9 cellular contexts compared by ENCODE assay signal in the genomic region with DNA sequence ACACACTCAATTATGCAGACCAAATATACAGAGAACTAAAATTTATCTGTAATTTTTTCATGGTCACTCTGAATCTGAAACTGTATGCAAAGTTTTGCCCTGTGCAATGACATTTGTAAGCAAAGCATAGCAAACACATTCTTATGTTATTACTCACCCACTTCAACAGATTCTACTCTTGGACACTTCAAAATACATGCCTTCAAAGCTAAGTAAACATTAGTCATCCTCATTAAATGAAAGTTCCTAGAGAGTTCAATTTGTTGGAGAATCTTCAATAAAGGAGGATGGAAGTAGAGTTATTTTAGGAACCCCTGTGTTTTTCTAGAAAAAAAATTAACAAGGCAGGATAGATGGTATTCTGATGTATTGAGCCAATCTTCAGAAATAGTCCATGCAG.
DNase-seq lines count a peak whose midpoint lies in the region; ATAC-seq and TF ChIP-seq lines count a peak whose summit lies in the region.
"Had no signal": no experiment of that assay in that cellular context is flagged by ENCODE, and none has a peak within 500 bp of the region (broad histone marks: within the 10 kb centered on the region; RNA-seq: fewer than 3 reads in every experiment).

No MANE protein-coding gene starts in this region.

- no peak overlapping the region for H3K27ac ChIP-seq in GM23248

- POLR2A ChIA-PET in AG04449 (lab: Yijun Ruan, JAX): no interaction called here

- H3K4me1 Mint-ChIP-seq in stimulated activated effector memory CD8-positive, alpha-beta T cell treated with anti-CD3 and anti-CD28 coated beads, Interleukin-12 subunit alpha, Interleukin-12 subunit beta, amount 100 ng/mL, for 72 hours: no peaks in the 10 kb centered on the region
- no peaks in the 10 kb centered on the region for H3K4me1 Mint-ChIP-seq in stimulated activated naive B cell treated with anti-CD40 and anti-IgM and Interleukin-4, amounts not matched to agents 10 μg/mL and 1 μg/mL and 100 μg/mL, for 72 hours

- no peaks in the 10 kb centered on the region for H4K20me1 ChIP-seq in GM23248 (ENCODE audit: insufficient read depth)

- H3K9me3 Mint-ChIP-seq in stimulated activated effector memory CD8-positive, alpha-beta T cell treated with anti-CD3 and anti-CD28 coated beads, Interleukin-12 subunit alpha, Interleukin-12 subunit beta, amount 100 ng/mL, for 72 hours: peaks cover 6% of the 10 kb centered on the region
- no peaks in the 10 kb centered on the region for H3K9me3 Mint-ChIP-seq in stimulated activated naive B cell treated with anti-CD40 and anti-IgM and Interleukin-4, amounts not matched to agents 10 μg/mL and 1 μg/mL and 100 μg/mL, for 72 hours

- CTCF ChIA-PET in AG04449 (lab: Yijun Ruan, JAX): no interaction called here

- no peaks in the 10 kb centered on the region for H3K27me3 ChIP-seq in GM23248 (replicated peaks; ENCODE audit: insufficient read depth)

- H3K9ac ChIP-seq in GM23248: no peak overlapping the region

- in situ Hi-C loops in GM23248 (cut with MboI): no loop called here

- peaks cover 9% of the 10 kb centered on the region; the same call in 1 of the 2 replicates for H3K4me1 ChIP-seq in GM23248 (ENCODE audit: insufficient read depth)

- no peak overlapping the region for H3K27ac Mint-ChIP-seq in stimulated activated effector memory CD8-positive, alpha-beta T cell treated with anti-CD3 and anti-CD28 coated beads, Interleukin-12 subunit alpha, Interleukin-12 subunit beta, amount 100 ng/mL, for 72 hours
- H3K27ac Mint-ChIP-seq in stimulated activated naive B cell treated with anti-CD40 and anti-IgM and Interleukin-4, amounts not matched to agents 10 μg/mL and 1 μg/mL and 100 μg/mL, for 72 hours: no peak overlapping the region

- ATAC-seq in stimulated activated effector memory CD8-positive, alpha-beta T cell treated with anti-CD3 and anti-CD28 coated beads, Interleukin-12 subunit alpha, Interleukin-12 subunit beta, amount 100 ng/mL, for 72 hours: no peak
- ATAC-seq in stimulated activated naive B cell treated with anti-CD40 and anti-IgM and Interleukin-4, amounts not matched to agents 10 μg/mL and 1 μg/mL and 100 μg/mL, for 72 hours (replicated peaks): no peak

- TF ChIP-seq CTCF in AG04449 (IDR thresholded peaks at IDR 0.05; ENCODE audit: insufficient read depth, low read length, missing control alignments): no peak

- H3K36me3 ChIP-seq in GM23248 (ENCODE audit: low read depth): no peaks in the 10 kb centered on the region

- H3K4me3 Mint-ChIP-seq in stimulated activated effector memory CD8-positive, alpha-beta T cell treated with anti-CD3 and anti-CD28 coated beads, Interleukin-12 subunit alpha, Interleukin-12 subunit beta, amount 100 ng/mL, for 72 hours: no peak overlapping the region
- H3K4me3 Mint-ChIP-seq in stimulated activated naive B cell treated with anti-CD40 and anti-IgM and Interleukin-4, amounts not matched to agents 10 μg/mL and 1 μg/mL and 100 μg/mL, for 72 hours: no peak overlapping the region

- H3K79me2 ChIP-seq in GM23248 (ENCODE audit: insufficient read depth): no peaks in the 10 kb centered on the region

- H3F3A ChIP-seq in GM23248 (ENCODE audit: insufficient read depth): no peaks in the 10 kb centered on the region

- H3K4me2 ChIP-seq in GM23248 (ENCODE audit: unreplicated experiment): no peak overlapping the region

- DNase-seq in AG04449 (ENCODE audit: low read depth, low spot score): peak; percentile 4
- peak; percentile 74 for DNase-seq in GM23248
- peak; percentile 44 for DNase-seq in NCI-H510A treated with DMSO at 0.1 percent for 48 hours (lab: John Stamatoyannopoulos, UW)
- DNase-seq in fibroblast of the conjunctiva (ENCODE audit: low read depth): peak; percentile 41
- DNase-seq in stimulated activated effector memory CD8-positive, alpha-beta T cell treated with anti-CD3 and anti-CD28 coated beads, Interleukin-12 subunit alpha, Interleukin-12 subunit beta, amount 100 ng/mL, for 72 hours (ENCODE audit: low spot score in 2 of 2): no peak
- DNase-seq in hypothalamus (lab: John Stamatoyannopoulos, UW): no peak
- no peak for DNase-seq in stimulated activated naive B cell treated with anti-CD40 and anti-IgM and Interleukin-4, amounts not matched to agents 10 μg/mL and 1 μg/mL and 100 μg/mL, for 72 hours
- DNase-seq in ecto neural progenitor cell (ENCODE audit: low spot score): no peak
- DNase-seq: DMS79 had no signal

- H3K4me3 ChIP-seq in AG04449 (ENCODE audit: low read depth, low read length) (no peak overlapping the region), GM23248 (no peak overlapping the region)

- H3K9me2 ChIP-seq in GM23248 (ENCODE audit: insufficient read depth): no peaks in the 10 kb centered on the region

- no peak overlapping the region for H2AFZ ChIP-seq in GM23248

- H3K36me3 Mint-ChIP-seq in stimulated activated effector memory CD8-positive, alpha-beta T cell treated with anti-CD3 and anti-CD28 coated beads, Interleukin-12 subunit alpha, Interleukin-12 subunit beta, amount 100 ng/mL, for 72 hours: no peaks in the 10 kb centered on the region
- H3K36me3 Mint-ChIP-seq in stimulated activated naive B cell treated with anti-CD40 and anti-IgM and Interleukin-4, amounts not matched to agents 10 μg/mL and 1 μg/mL and 100 μg/mL, for 72 hours: no peaks in the 10 kb centered on the region

- H3K9me3 ChIP-seq in GM23248 (ENCODE audit: low read depth): no peaks in the 10 kb centered on the region

- H3K27me3 Mint-ChIP-seq in stimulated activated naive B cell treated with anti-CD40 and anti-IgM and Interleukin-4, amounts not matched to agents 10 μg/mL and 1 μg/mL and 100 μg/mL, for 72 hours: no peaks in the 10 kb centered on the region

Comparison
In these comparisons a context has a peak if more than half of its experiments do, and no peak if none do; other contexts are left out.
1. DNase-seq: peak in AG04449 (single experiment), GM23248 (single experiment), NCI-H510A treated with DMSO at 0.1 percent for 48 hours (single experiment) and fibroblast of the conjunctiva (single experiment); none in stimulated activated effector memory CD8-positive, alpha-beta T cell treated with anti-CD3 and anti-CD28 coated beads, Interleukin-12 subunit alpha, Interleukin-12 subunit beta, amount 100 ng/mL, for 72 hours (0 of 2), hypothalamus (0 of 51), stimulated activated naive B cell treated with anti-CD40 and anti-IgM and Interleukin-4, amounts not matched to agents 10 μg/mL and 1 μg/mL and 100 μg/mL, for 72 hours (single experiment) and ecto neural progenitor cell (single experiment).